In the genomic region with DNA sequence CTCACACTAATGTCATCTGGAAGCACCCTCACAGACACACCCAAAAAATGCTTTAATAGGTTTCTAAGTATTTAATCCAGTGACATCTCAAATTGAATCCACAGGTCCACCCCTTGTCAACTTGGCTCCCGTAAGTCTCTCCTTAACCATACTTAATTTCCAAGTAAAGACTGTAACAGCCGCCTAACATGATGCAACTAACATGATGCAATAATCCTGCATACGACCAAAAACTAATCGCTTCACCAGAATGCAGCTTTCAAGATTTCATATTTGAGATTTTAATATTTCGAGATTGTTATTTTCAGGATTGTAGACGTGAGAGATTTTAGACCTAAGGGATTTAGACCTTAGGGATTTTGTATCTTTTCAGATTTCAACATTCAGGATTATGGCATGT, we compare ENCODE assay signal across 14 cellular contexts. TPM values are rescaled to one million over a fixed set of nuclear protein-coding genes. Genes with fewer than 3 reads are reported as not detected.
"Had no signal": no experiment of that assay in that cellular context is flagged by ENCODE, and none has a peak within 500 bp of the region (broad histone marks: within the 10 kb centered on the region; RNA-seq: fewer than 3 reads in every experiment).

No MANE protein-coding gene starts in this region.

- H3K27me3 Mint-ChIP-seq: effector memory CD8-positive, alpha-beta T cell had no signal

- H3K36me3 Mint-ChIP-seq: type B pancreatic cell had no signal

- H3K27me3 ChIP-seq: suprapubic skin had no signal

- H3K4me3 ChIP-seq: lower lobe of right lung, suprapubic skin had no signal

- H3K27ac ChIP-seq: lower lobe of right lung, suprapubic skin, VCaP had no signal

- H3K27ac Mint-ChIP-seq: activated naive CD4-positive, alpha-beta T cell treated with anti-CD3 and anti-CD28 coated beads for 36 hours; activated T-helper 2 cell treated with anti-CD3 and anti-CD28 coated beads, Interferon-gamma antibody, Interleukin-2, Interleukin-4, amounts not matched to agents 10 μg/mL and 5 μg/mL and 100 μg/mL, durations not matched to agents 14 hours and 24 hours and 36 hours; effector memory CD8-positive, alpha-beta T cell; nephron progenitor cell; type B pancreatic cell had no signal

- H3K4me3 Mint-ChIP-seq: activated naive CD4-positive, alpha-beta T cell treated with anti-CD3 and anti-CD28 coated beads for 36 hours; effector memory CD8-positive, alpha-beta T cell; nephron progenitor cell; type B pancreatic cell had no signal

- H3K9me3 ChIP-seq: lower lobe of right lung, suprapubic skin had no signal

- ATAC-seq: effector memory CD8-positive, alpha-beta T cell; lower lobe of right lung; sciatic nerve; stimulated activated naive CD8-positive, alpha-beta T cell treated with anti-CD3 and anti-CD28 coated beads, Interleukin-15, Interleukin-2, amounts not matched to agents 100 U/mL and 50 U/mL, for 24 hours had no signal

- DNase-seq: activated CD4-positive, alpha-beta T cell treated with anti-CD3 and anti-CD28 coated beads, Interleukin-2, amount 50 U/mL, for 48 hours; activated naive CD4-positive, alpha-beta T cell treated with anti-CD3 and anti-CD28 coated beads for 36 hours; dermis blood vessel endothelial cell; effector memory CD8-positive, alpha-beta T cell; foreskin melanocyte; head of caudate nucleus; lower lobe of right lung; nephron progenitor cell; stimulated activated naive CD8-positive, alpha-beta T cell treated with anti-CD3 and anti-CD28 coated beads, Interleukin-15, Interleukin-2, amounts not matched to agents 100 U/mL and 50 U/mL, for 24 hours had no signal

- H3K36me3 ChIP-seq: lower lobe of right lung, suprapubic skin had no signal

- H3K9me3 Mint-ChIP-seq: activated naive CD4-positive, alpha-beta T cell treated with anti-CD3 and anti-CD28 coated beads for 36 hours; activated T-helper 2 cell treated with anti-CD3 and anti-CD28 coated beads, Interferon-gamma antibody, Interleukin-2, Interleukin-4, amounts not matched to agents 10 μg/mL and 5 μg/mL and 100 μg/mL, durations not matched to agents 14 hours and 24 hours and 36 hours; effector memory CD8-positive, alpha-beta T cell; nephron progenitor cell; type B pancreatic cell had no signal

RNA-seq across cellular contexts. Expression of a gene that starts 3.7 kb away (rescaled TPM):
- total RNA-seq: activated naive CD4-positive, alpha-beta T cell treated with anti-CD3 and anti-CD28 coated beads for 36 hours had no signal
